ENCODE assay signal across 25 cellular contexts in the genomic region with DNA sequence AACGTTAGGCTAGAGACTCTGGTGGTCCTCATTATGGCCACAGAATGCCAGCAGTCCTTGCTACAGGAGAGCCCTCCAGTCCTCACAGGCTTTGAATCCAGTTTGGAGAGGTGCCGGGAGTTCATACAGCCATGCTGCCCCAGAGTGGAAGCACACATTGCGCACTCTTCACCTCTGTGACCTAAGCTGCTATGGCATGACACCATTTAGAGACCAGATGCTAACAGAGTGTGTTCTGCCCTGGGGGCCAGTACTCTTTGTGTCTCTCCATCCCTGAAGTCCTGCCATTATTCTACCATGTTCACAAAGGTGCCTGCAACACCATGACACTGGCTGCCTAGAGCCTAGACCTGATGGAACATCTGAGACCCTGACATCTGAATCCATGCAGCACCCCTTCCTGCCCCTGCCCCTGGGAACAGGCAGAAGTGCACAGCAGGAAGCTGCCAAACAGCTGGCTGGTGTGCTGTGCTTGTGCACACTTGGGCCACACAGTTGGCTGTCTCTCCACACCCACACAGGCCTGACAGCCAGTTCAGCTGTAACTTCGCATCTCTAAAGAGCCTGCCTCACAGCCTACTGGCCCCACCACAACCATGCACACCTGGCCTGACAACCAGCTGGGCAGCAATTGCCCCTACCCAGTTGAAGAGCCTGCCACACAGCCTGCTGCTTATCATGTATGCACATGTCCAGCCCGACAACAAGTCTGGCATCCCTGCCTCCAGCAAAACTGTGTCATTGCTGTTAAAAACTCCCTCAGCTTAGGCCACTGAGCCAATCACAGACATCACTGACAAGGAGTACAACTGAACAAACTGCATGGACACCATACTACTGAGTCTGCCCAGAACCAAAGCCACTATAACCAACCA. TPM values are rescaled to one million over a fixed set of nuclear protein-coding genes. Genes with fewer than 3 reads are reported as not detected.
DNase-seq lines count a peak whose midpoint lies in the region; ATAC-seq, FAIRE-seq and TF ChIP-seq lines count a peak whose summit lies in the region.
"Had no signal": no experiment of that assay in that cellular context is flagged by ENCODE, and none has a peak within 500 bp of the region (broad histone marks: within the 10 kb centered on the region; RNA-seq: fewer than 3 reads in every experiment).

No MANE protein-coding gene starts in this region.

- POLR2A ChIA-PET in CD8-positive, alpha-beta memory T cell (lab: Charles Lee) = no interaction called here

- H3K4me3 Mint-ChIP-seq in CD8-positive, alpha-beta memory T cell = peak overlapping the region in 2 of 7 donors; percentile 6 to 49
- no peak overlapping the region for H3K4me3 Mint-ChIP-seq in natural killer cell treated with Interleukin-12 subunit alpha and Interleukin-12 subunit beta and Interleukin-15 and Interleukin-18, amount 100 ng/mL, for 72 hours
- H3K4me3 Mint-ChIP-seq: activated naive CD8-positive, alpha-beta T cell treated with anti-CD3 and anti-CD28 coated beads, Interleukin-2, amount 50 U/mL, for 24 hours; HFFc6; type B pancreatic cell had no signal

- H3K4me1 Mint-ChIP-seq in CD8-positive, alpha-beta memory T cell = peaks cover 12 to 25% (median 19%) of the 10 kb centered on the region in 3 donors
- H3K4me1 Mint-ChIP-seq in natural killer cell treated with Interleukin-12 subunit alpha and Interleukin-12 subunit beta and Interleukin-15 and Interleukin-18, amount 100 ng/mL, for 72 hours (ENCODE audit: low read depth in 2 of 2) = peaks cover 9 to 31% of the 10 kb centered on the region in 2 donors

- H3K9me3 Mint-ChIP-seq in CD8-positive, alpha-beta memory T cell = peaks cover 11 to 22% (median 15%) of the 10 kb centered on the region in 5 donors
- H3K9me3 Mint-ChIP-seq in natural killer cell treated with Interleukin-12 subunit alpha and Interleukin-12 subunit beta and Interleukin-15 and Interleukin-18, amount 100 ng/mL, for 72 hours = no peaks in the 10 kb centered on the region
- H3K9me3 Mint-ChIP-seq: HFFc6, type B pancreatic cell had no signal

- ATAC-seq in HG02798 (IDR thresholded peaks at IDR 0.05; ENCODE audit: poor library complexity, unreplicated experiment) (peak; percentile 36), GM19395 (IDR thresholded peaks at IDR 0.05; ENCODE audit: unreplicated experiment) (no peak), HG03469 (IDR thresholded peaks at IDR 0.05; ENCODE audit: unreplicated experiment) (no peak)
- ATAC-seq in natural killer cell treated with Interleukin-12 subunit alpha and Interleukin-12 subunit beta and Interleukin-15 and Interleukin-18, amount 100 ng/mL, for 72 hours = no peak
- ATAC-seq: activated naive CD8-positive, alpha-beta T cell treated with anti-CD3 and anti-CD28 coated beads, Interleukin-2, amount 50 U/mL, for 24 hours had no signal

- H3K4me3 ChIP-seq in CD8-positive, alpha-beta memory T cell (ENCODE audit: low read length) = no peak overlapping the region
- no peak overlapping the region for H3K4me3 ChIP-seq in bronchial epithelial cell (ENCODE audit: low read depth, low read length)
- H3K4me3 ChIP-seq: BLaER1 treated with 17β-estradiol and CSF1 and Interleukin-3, amounts not matched to agents 10 nM and 100 nM; ovary had no signal

- peaks cover 26 to 60% (median 32%) of the 10 kb centered on the region in 3 donors for H3K36me3 Mint-ChIP-seq in CD8-positive, alpha-beta memory T cell
- peaks cover 22% of the 10 kb centered on the region for H3K36me3 Mint-ChIP-seq in natural killer cell treated with Interleukin-12 subunit alpha and Interleukin-12 subunit beta and Interleukin-15 and Interleukin-18, amount 100 ng/mL, for 72 hours
- H3K36me3 Mint-ChIP-seq: type B pancreatic cell had no signal

- peak; percentile 97 for FAIRE-seq in bronchial epithelial cell (lab: Jason Lieb, UNC)
- FAIRE-seq: HTR-8/SVneo had no signal

- H3K27me3 ChIP-seq in CD8-positive, alpha-beta memory T cell (ENCODE audit: insufficient read depth, low read length, poor library complexity, severe bottlenecking) = no peaks in the 10 kb centered on the region
- no peaks in the 10 kb centered on the region for H3K27me3 ChIP-seq in bronchial epithelial cell (ENCODE audit: control insufficient read depth, insufficient read depth, low read length)
- H3K27me3 ChIP-seq: BLaER1 treated with 17β-estradiol and CSF1 and Interleukin-3, amounts not matched to agents 10 nM and 100 nM; ovary had no signal

- no peak overlapping the region for H3K27ac ChIP-seq in CD8-positive, alpha-beta memory T cell (ENCODE audit: low read depth, low read length)
- H3K27ac ChIP-seq: BLaER1 treated with 17β-estradiol and CSF1 and Interleukin-3, amounts not matched to agents 10 nM and 100 nM; ovary; WERI-Rb-1 had no signal

- no peaks in the 10 kb centered on the region for H3K4me1 ChIP-seq in CD8-positive, alpha-beta memory T cell (ENCODE audit: insufficient read depth, low read length)

- H3K36me3 ChIP-seq in CD8-positive, alpha-beta memory T cell (ENCODE audit: insufficient read depth, low read length) = no peaks in the 10 kb centered on the region
- no peaks in the 10 kb centered on the region for H3K36me3 ChIP-seq in bronchial epithelial cell (ENCODE audit: control insufficient read depth, insufficient read depth, low read length)
- H3K36me3 ChIP-seq: BLaER1 treated with 17β-estradiol and CSF1 and Interleukin-3, amounts not matched to agents 10 nM and 100 nM; ovary; WERI-Rb-1 had no signal

- peaks cover 0 to 4% of the 10 kb centered on the region in 2 donors for H3K27me3 Mint-ChIP-seq in CD8-positive, alpha-beta memory T cell
- H3K27me3 Mint-ChIP-seq in natural killer cell treated with Interleukin-12 subunit alpha and Interleukin-12 subunit beta and Interleukin-15 and Interleukin-18, amount 100 ng/mL, for 72 hours = peaks cover 0 to 8% of the 10 kb centered on the region in 2 donors
- H3K27me3 Mint-ChIP-seq: activated naive CD8-positive, alpha-beta T cell treated with anti-CD3 and anti-CD28 coated beads, Interleukin-2, amount 50 U/mL, for 24 hours had no signal

- peak overlapping the region in 5 of 8 donors; percentile 39 to 97 (median 54) for H3K27ac Mint-ChIP-seq in CD8-positive, alpha-beta memory T cell
- H3K27ac Mint-ChIP-seq in natural killer cell treated with Interleukin-12 subunit alpha and Interleukin-12 subunit beta and Interleukin-15 and Interleukin-18, amount 100 ng/mL, for 72 hours = peak overlapping the region; percentile 85 to 97
- H3K27ac Mint-ChIP-seq: activated naive CD8-positive, alpha-beta T cell treated with anti-CD3 and anti-CD28 coated beads, Interleukin-2, amount 50 U/mL, for 24 hours; type B pancreatic cell had no signal

- H3K9me3 ChIP-seq in CD8-positive, alpha-beta memory T cell (ENCODE audit: low read length) = peaks cover 5% of the 10 kb centered on the region
- H3K9me3 ChIP-seq: ovary had no signal

- TF ChIP-seq CTCF in bronchial epithelial cell (IDR thresholded peaks at IDR 0.05; ENCODE audit: insufficient read depth, low read length, severe bottlenecking) = no peak

- CTCF ChIA-PET in CD8-positive, alpha-beta memory T cell (lab: Charles Lee) = interaction anchor here (1.0 to 10.4 kb wide), 8 partner anchors 11 to 312 kb away, joined by 3 to 256 read pairs (median 4); partner anchors contain the start of genes C1orf52 and MCOLN2

- no peak for DNase-seq in CD8-positive, alpha-beta memory T cell
- DNase-seq in bronchial epithelial cell (ENCODE audit: low read depth) (peak; percentile 92), NCI-H2227 treated with DMSO at 0.1 percent for 48 hours (lab: John Stamatoyannopoulos, UW) (no peak), D341Med (ENCODE audit: low spot score) (no peak)
- DNase-seq in natural killer cell treated with Interleukin-12 subunit alpha and Interleukin-12 subunit beta and Interleukin-15 and Interleukin-18, amount 100 ng/mL, for 72 hours (ENCODE audit: low spot score) = no peak
- DNase-seq: ACHN; activated CD4-positive, alpha-beta T cell treated with anti-CD3 and anti-CD28 coated beads, Interleukin-2, amount 50 U/mL, for 4 hours; activated CD8-positive, alpha-beta memory T cell treated with anti-CD3 and anti-CD28 coated beads, Interleukin-2, amount 50 U/mL, for 48 hours; activated effector memory CD4-positive, alpha-beta T cell treated with Interleukin-2 at 50 U/mL for 16 hours; activated naive CD8-positive, alpha-beta T cell treated with anti-CD3 and anti-CD28 coated beads, Interleukin-2, amount 50 U/mL, for 24 hours; effector CD4-positive, alpha-beta T cell; GDM1; HFFc6; Karpas-422; NCI-H1105 treated with DMSO at 0.1 percent for 48 hours; NCI-H2081 treated with DMSO at 0.1 percent for 48 hours; NCI-H510A treated with DMSO at 0.1 percent for 48 hours; ovary; WERI-Rb-1 had no signal

RNA-seq across cellular contexts. Expression of gene MCOLN2, which starts 49.1 kb away (rescaled TPM):
- total RNA-seq in CD8-positive, alpha-beta memory T cell = 100 to 1,000 TPM; 103 to 110 TPM
- polyA plus RNA-seq in CD8-positive, alpha-beta memory T cell = 18.7 TPM
- total RNA-seq in bronchial epithelial cell = under 0.01 and 0.64 TPM in 2 replicates
- total RNA-seq in natural killer cell treated with Interleukin-12 subunit alpha and Interleukin-12 subunit beta and Interleukin-15 and Interleukin-18, amount 100 ng/mL, for 72 hours = 100 to 1,000 TPM in 1 of 2 donors, 10 to 100 TPM in 1; 35.5 to 117 TPM

RNA-seq across cellular contexts. Expression of gene LPAR3, which starts 54.8 kb away (rescaled TPM):
- 1 to 10 TPM in 1 of 2 experiments, under 1 TPM in 1; 0.85 to 1.1 TPM for total RNA-seq in CD8-positive, alpha-beta memory T cell
- polyA plus RNA-seq in CD8-positive, alpha-beta memory T cell = 1.5 TPM
- total RNA-seq in bronchial epithelial cell = 37.1 and 104 TPM in 2 replicates
- 1 to 10 TPM in 1 of 2 donors, under 1 TPM in 1; 0.90 to 1.4 TPM for total RNA-seq in natural killer cell treated with Interleukin-12 subunit alpha and Interleukin-12 subunit beta and Interleukin-15 and Interleukin-18, amount 100 ng/mL, for 72 hours

Comparison
In these comparisons a context has a peak if more than half of its experiments do, and no peak if none do; other contexts are left out.
1. RNA of gene MCOLN2, which starts 49.1 kb away (total RNA-seq): 35.5 to 117 TPM in natural killer cell treated with Interleukin-12 subunit alpha and Interleukin-12 subunit beta and Interleukin-15 and Interleukin-18, amount 100 ng/mL, for 72 hours and 103 to 110 TPM in CD8-positive, alpha-beta memory T cell; under 0.01 to 0.64 TPM in bronchial epithelial cell; every median in the first group is over 10 times any median in the second.
2. RNA of gene LPAR3, which starts 54.8 kb away (total RNA-seq): 37.1 to 104 TPM in bronchial epithelial cell; 0.90 to 1.4 TPM in natural killer cell treated with Interleukin-12 subunit alpha and Interleukin-12 subunit beta and Interleukin-15 and Interleukin-18, amount 100 ng/mL, for 72 hours and 0.85 to 1.1 TPM in CD8-positive, alpha-beta memory T cell; every median in the first group is over 10 times any median in the second.